ENCODE assay signal across 19 cellular contexts in the genomic region with DNA sequence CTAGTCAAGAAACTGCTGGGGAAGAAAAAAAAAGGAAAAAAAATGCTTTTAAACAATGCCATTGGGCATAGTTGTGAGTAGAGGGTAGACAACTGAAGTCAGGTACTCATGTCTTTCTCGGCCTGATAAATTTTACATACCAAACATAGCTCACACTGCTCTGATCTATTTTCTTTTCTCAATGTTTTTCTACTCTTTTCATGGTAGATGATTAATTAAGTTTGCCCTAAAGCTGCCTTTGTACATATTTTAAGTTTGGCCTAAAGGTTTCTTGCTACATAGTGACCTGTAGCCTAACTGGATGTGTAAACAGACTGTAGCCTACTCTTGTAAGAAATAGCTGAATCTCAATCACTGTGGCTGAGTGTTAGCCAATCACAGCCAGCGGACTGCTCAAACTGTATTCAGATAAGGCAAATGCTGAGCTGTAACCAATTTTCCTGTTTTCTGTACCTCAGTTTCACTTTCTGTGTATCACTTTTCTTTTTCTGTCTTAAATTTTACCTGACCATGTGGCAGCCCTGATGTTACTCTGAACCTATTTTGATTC.
DNase-seq lines count a peak whose midpoint lies in the region; ATAC-seq and TF ChIP-seq lines count a peak whose summit lies in the region.
"Had no signal": no experiment of that assay in that cellular context is flagged by ENCODE, and none has a peak within 500 bp of the region (broad histone marks: within the 10 kb centered on the region; RNA-seq: fewer than 3 reads in every experiment).

No MANE protein-coding gene starts in this region.

- no peaks in the 10 kb centered on the region for H3K4me1 Mint-ChIP-seq in CD4-positive, alpha-beta T cell (ENCODE audit: low read depth)
- H3K4me1 Mint-ChIP-seq: activated CD4-positive, alpha-beta memory T cell treated with anti-CD3 and anti-CD28 coated beads, Interleukin-2, amount 10 ng/mL, durations not matched to agents 7 days and 5 days; activated T-helper 17 cell treated with anti-CD3 and anti-CD28 coated beads, Interleukin-2, amount 50 U/mL, for 72 hours had no signal

- peaks cover 8% of the 10 kb centered on the region for H3K4me1 ChIP-seq in OCI-LY3 (ENCODE audit: low read length)
- H3K4me1 ChIP-seq: heart left ventricle, right lobe of liver had no signal

- H2AFZ ChIP-seq in OCI-LY3 (ENCODE audit: low read depth, low read length) = peak overlapping the region; percentile 57; the same call in 1 of the 2 replicates

- peak overlapping the region; percentile 8; the same call in 1 of the 2 replicates for H3K4me2 ChIP-seq in OCI-LY3 (ENCODE audit: low read length)

- no peak overlapping the region for H3K27ac Mint-ChIP-seq in CD4-positive, alpha-beta T cell
- H3K27ac Mint-ChIP-seq: activated CD4-positive, alpha-beta memory T cell treated with anti-CD3 and anti-CD28 coated beads, Interleukin-2, amount 10 ng/mL, durations not matched to agents 7 days and 5 days; activated T-helper 17 cell treated with anti-CD3 and anti-CD28 coated beads, Interleukin-2, amount 50 U/mL, for 72 hours had no signal

- no peaks in the 10 kb centered on the region for H3K79me2 ChIP-seq in OCI-LY3 (ENCODE audit: low read length)

- no peaks in the 10 kb centered on the region for H3K9me3 ChIP-seq in OCI-LY3 (ENCODE audit: insufficient read depth, low read length)
- no peaks in the 10 kb centered on the region for H3K9me3 ChIP-seq in CD4-positive, alpha-beta T cell (ENCODE audit: control insufficient read depth, low read length)
- H3K9me3 ChIP-seq: heart left ventricle, right lobe of liver had no signal

- H4K20me1 ChIP-seq in OCI-LY3 (ENCODE audit: insufficient read depth, low read length) = no peaks in the 10 kb centered on the region

- no peak overlapping the region for H3K4me3 Mint-ChIP-seq in CD4-positive, alpha-beta T cell
- H3K4me3 Mint-ChIP-seq: activated CD4-positive, alpha-beta memory T cell treated with anti-CD3 and anti-CD28 coated beads, Interleukin-2, amount 10 ng/mL, durations not matched to agents 7 days and 5 days; activated T-helper 17 cell treated with anti-CD3 and anti-CD28 coated beads, Interleukin-2, amount 50 U/mL, for 72 hours had no signal

- H3K9me3 Mint-ChIP-seq in CD4-positive, alpha-beta T cell = no peaks in the 10 kb centered on the region
- H3K9me3 Mint-ChIP-seq: activated CD4-positive, alpha-beta memory T cell treated with anti-CD3 and anti-CD28 coated beads, Interleukin-2, amount 10 ng/mL, durations not matched to agents 7 days and 5 days; activated T-helper 17 cell treated with anti-CD3 and anti-CD28 coated beads, Interleukin-2, amount 50 U/mL, for 72 hours had no signal

- H3K27me3 ChIP-seq in OCI-LY3 (ENCODE audit: low read depth, low read length) = no peaks in the 10 kb centered on the region
- no peaks in the 10 kb centered on the region for H3K27me3 ChIP-seq in CD4-positive, alpha-beta T cell (ENCODE audit: control insufficient read depth, insufficient read depth, low read length)
- H3K27me3 ChIP-seq: heart left ventricle, right lobe of liver had no signal

- no peak for ATAC-seq in GM19324 (IDR thresholded peaks at IDR 0.05; ENCODE audit: low FRiP score, unreplicated experiment)
- ATAC-seq in CD4-positive, alpha-beta T cell (ENCODE audit: poor library complexity) = no peak
- ATAC-seq: activated T-helper 17 cell treated with anti-CD3 and anti-CD28 coated beads, Interleukin-2, amount 50 U/mL, for 72 hours; heart left ventricle; PC-3 had no signal

- POLR2A ChIA-PET in CD4-positive, alpha-beta T cell (lab: Charles Lee) = no interaction called here

- DNase-seq in SIG-M5 treated with dmso at 0.1 percent for 504 hours (lab: John Stamatoyannopoulos, UW; ENCODE audit: unreplicated experiment) (peak; percentile 8), SIG-M5 (lab: John Stamatoyannopoulos, UW) (no peak), fibroblast of villous mesenchyme (ENCODE audit: low read depth) (peak; percentile 1), DMS79 (lab: John Stamatoyannopoulos, UW) (no peak), RKO (ENCODE audit: low spot score) (no peak)
- DNase-seq in CD4-positive, alpha-beta T cell = no peak
- DNase-seq: activated CD4-positive, alpha-beta memory T cell treated with anti-CD3 and anti-CD28 coated beads, Interleukin-2, amount 10 ng/mL, durations not matched to agents 7 days and 5 days; DMS79 treated with DMSO at 0.1 percent for 48 hours; heart left ventricle; islet precursor cell; Karpas-422; NCI-H1694 treated with DMSO at 0.1 percent for 48 hours; NCI-H446 treated with DMSO at 0.1 percent for 48 hours; PC-3; right lobe of liver had no signal

- H3K27me3 Mint-ChIP-seq in CD4-positive, alpha-beta T cell = no peaks in the 10 kb centered on the region
- H3K27me3 Mint-ChIP-seq: activated CD4-positive, alpha-beta memory T cell treated with anti-CD3 and anti-CD28 coated beads, Interleukin-2, amount 10 ng/mL, durations not matched to agents 7 days and 5 days; activated T-helper 17 cell treated with anti-CD3 and anti-CD28 coated beads, Interleukin-2, amount 50 U/mL, for 72 hours had no signal

- H3K9ac ChIP-seq in OCI-LY3 (ENCODE audit: low read length) = no peak overlapping the region

- no peak overlapping the region for H3K4me3 ChIP-seq in OCI-LY3 (ENCODE audit: low read length)
- no peak overlapping the region for H3K4me3 ChIP-seq in fibroblast of villous mesenchyme (ENCODE audit: low read depth, low read length)
- H3K4me3 ChIP-seq: heart left ventricle, right lobe of liver had no signal

- no peak overlapping the region for H3K27ac ChIP-seq in OCI-LY3 (ENCODE audit: low read length)
- H3K27ac ChIP-seq in CD4-positive, alpha-beta T cell (ENCODE audit: low read depth, low read length) = no peak overlapping the region
- H3K27ac ChIP-seq: 22Rv1, heart left ventricle, right lobe of liver had no signal

- no peaks in the 10 kb centered on the region for H3K36me3 Mint-ChIP-seq in CD4-positive, alpha-beta T cell (ENCODE audit: low read depth)

- TF ChIP-seq CTCF in OCI-LY3 (IDR thresholded peaks at IDR 0.05; ENCODE audit: low read depth, low read length) = no peak
- no peak for TF ChIP-seq CTCF in fibroblast of villous mesenchyme (IDR thresholded peaks at IDR 0.05; ENCODE audit: insufficient read depth, low read depth, low read length)
- no peak for TF ChIP-seq CTCF in CD4-positive, alpha-beta T cell (IDR thresholded peaks at IDR 0.05)

- CTCF ChIA-PET in CD4-positive, alpha-beta T cell (lab: Charles Lee) = no interaction called here

- H3K36me3 ChIP-seq in OCI-LY3 (replicated peaks; ENCODE audit: low read depth, low read length) = no peaks in the 10 kb centered on the region
- H3K36me3 ChIP-seq: heart left ventricle, right lobe of liver had no signal

- intact Hi-C loops in CD4-positive, alpha-beta T cell (cut with DNase I, micrococcal nuclease) = no loop called here

Comparison
In these comparisons a context has a peak if more than half of its experiments do, and no peak if none do; other contexts are left out.
1. DNase-seq: peak in SIG-M5 treated with dmso at 0.1 percent for 504 hours (single experiment) and fibroblast of villous mesenchyme (single experiment); none in SIG-M5 (single experiment), CD4-positive, alpha-beta T cell (0 of 10), DMS79 (single experiment) and RKO (single experiment).